Comparison of ENCODE assay signal across 27 cellular contexts in the genomic region with DNA sequence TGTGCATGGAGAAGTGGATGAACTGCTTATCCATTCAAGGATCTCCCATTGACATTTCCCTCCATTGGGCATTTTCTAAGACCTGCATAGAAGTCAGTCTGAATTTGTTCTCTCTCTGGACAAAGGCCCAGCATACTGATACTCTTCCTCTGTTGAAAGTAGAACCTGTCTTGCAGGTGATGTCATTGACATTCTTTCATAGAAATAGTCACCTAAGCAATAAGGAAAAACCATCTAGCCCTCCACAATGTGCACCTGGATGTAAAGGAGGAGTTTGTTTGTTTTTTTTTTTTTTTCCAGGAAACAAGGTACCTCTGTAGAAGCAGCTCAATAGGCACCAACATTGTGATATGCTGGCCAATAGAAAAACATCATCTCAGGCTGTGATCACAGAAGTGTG.
"Had no signal": no experiment of that assay in that cellular context is flagged by ENCODE, and none has a peak within 500 bp of the region (broad histone marks: within the 10 kb centered on the region; RNA-seq: fewer than 3 reads in every experiment).

No MANE protein-coding gene starts in this region.

- H3K4me1 ChIP-seq: gastrocnemius medialis, heart left ventricle, lower lobe of right lung, psoas muscle, spleen, testis, tibial artery, upper lobe of left lung had no signal

- FAIRE-seq: endothelial cell of umbilical vein, islet of Langerhans, urothelium cell line had no signal

- H3K4me3 ChIP-seq: coronary artery, gastrocnemius medialis, heart left ventricle, hepatocyte, lower lobe of right lung, ovary, psoas muscle, skin epidermis, spleen, testis, tibial artery, upper lobe of left lung had no signal

- ATAC-seq: gastrocnemius medialis; heart left ventricle; left ventricle myocardium superior; lower lobe of right lung; natural killer cell; psoas muscle; right cardiac atrium; stimulated activated memory B cell treated with anti-CD40 and anti-IgM and Interleukin-4, amounts not matched to agents 10 μg/mL and 1 μg/mL and 100 μg/mL, for 72 hours; stimulated activated naive CD8-positive, alpha-beta T cell treated with anti-CD3 and anti-CD28 coated beads, Interleukin-15, Interleukin-2, amounts not matched to agents 100 U/mL and 50 U/mL, for 24 hours had no signal

- H3K79me2 ChIP-seq: hepatocyte had no signal

- DNase-seq: dermis blood vessel endothelial cell; effector memory CD4-positive, alpha-beta T cell; foreskin fibroblast; gastrocnemius medialis; heart left ventricle; left ventricle myocardium superior; lower lobe of right lung; natural killer cell; occipital lobe; ovary; posterior cingulate gyrus; psoas muscle; right cardiac atrium; spleen; stimulated activated CD4-positive, alpha-beta T cell treated with anti-CD3 and anti-CD28 coated beads, Interleukin-4, amount 100 ng/mL, for 4 hours; stimulated activated naive CD8-positive, alpha-beta T cell treated with anti-CD3 and anti-CD28 coated beads, Interleukin-15, Interleukin-2, amounts not matched to agents 100 U/mL and 50 U/mL, for 24 hours; substantia nigra; testis; tibial artery; upper lobe of left lung had no signal

- H3K9me3 ChIP-seq: gastrocnemius medialis, psoas muscle, testis had no signal

- H3K36me3 ChIP-seq: gastrocnemius medialis, heart left ventricle, lower lobe of right lung, ovary, spleen, tibial artery, upper lobe of left lung had no signal

- H2AFZ ChIP-seq: hepatocyte had no signal

- H3K27me3 ChIP-seq: gastrocnemius medialis, heart left ventricle, hepatocyte, ovary, testis, tibial artery, upper lobe of left lung had no signal

- H3K4me2 ChIP-seq: hepatocyte had no signal

- H3K27ac ChIP-seq: coronary artery, gastrocnemius medialis, heart left ventricle, hepatocyte, lower lobe of right lung, ovary, psoas muscle, skin epidermis, spleen, testis, tibial artery, upper lobe of left lung had no signal
